2 cellular contexts compared by ENCODE assay signal in the genomic region with DNA sequence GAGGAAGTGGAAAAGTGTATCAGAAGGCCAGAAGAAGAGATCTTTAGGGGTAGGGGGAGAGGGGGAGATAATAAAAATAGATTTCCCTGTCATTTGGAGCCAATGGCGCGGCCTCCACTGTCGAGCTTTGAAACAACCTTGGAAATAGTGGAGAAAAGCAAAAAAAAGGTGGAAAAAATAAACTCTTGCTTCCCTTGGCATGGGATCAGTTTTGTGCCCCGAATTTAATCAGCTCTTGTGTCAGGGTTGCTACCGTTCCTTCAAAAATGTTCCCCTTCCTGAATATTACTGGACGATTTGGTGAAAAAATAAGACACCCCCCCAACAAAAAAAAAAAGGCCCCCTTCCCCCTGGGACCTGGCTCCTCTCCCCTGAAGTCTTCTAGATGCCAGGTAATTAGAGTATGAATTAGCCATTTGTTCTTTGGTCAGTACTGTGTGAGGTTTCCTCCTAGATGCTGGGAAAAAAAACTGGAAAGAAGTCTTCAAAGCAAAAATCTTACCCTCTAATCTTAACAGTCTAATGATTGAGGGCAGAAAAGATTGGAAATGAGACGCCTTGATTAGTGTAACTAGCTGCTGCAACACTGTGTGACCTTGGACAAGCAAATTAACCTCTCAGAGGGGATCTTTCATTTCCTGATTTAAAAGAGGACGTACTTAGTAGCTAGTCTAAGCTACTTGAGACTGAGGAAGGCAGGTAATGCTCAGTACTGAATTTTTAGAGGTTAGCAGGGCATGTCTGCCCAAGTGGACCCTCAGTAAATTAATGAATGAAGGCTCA.
TF ChIP-seq lines count a peak whose summit lies in the region.

No MANE protein-coding gene starts in this region.

TF ChIP-seq in GM23338, 12 proteins besides CTCF, POLR2A, EP300 and RAD21:
- TF ChIP-seq, protein P1, sequence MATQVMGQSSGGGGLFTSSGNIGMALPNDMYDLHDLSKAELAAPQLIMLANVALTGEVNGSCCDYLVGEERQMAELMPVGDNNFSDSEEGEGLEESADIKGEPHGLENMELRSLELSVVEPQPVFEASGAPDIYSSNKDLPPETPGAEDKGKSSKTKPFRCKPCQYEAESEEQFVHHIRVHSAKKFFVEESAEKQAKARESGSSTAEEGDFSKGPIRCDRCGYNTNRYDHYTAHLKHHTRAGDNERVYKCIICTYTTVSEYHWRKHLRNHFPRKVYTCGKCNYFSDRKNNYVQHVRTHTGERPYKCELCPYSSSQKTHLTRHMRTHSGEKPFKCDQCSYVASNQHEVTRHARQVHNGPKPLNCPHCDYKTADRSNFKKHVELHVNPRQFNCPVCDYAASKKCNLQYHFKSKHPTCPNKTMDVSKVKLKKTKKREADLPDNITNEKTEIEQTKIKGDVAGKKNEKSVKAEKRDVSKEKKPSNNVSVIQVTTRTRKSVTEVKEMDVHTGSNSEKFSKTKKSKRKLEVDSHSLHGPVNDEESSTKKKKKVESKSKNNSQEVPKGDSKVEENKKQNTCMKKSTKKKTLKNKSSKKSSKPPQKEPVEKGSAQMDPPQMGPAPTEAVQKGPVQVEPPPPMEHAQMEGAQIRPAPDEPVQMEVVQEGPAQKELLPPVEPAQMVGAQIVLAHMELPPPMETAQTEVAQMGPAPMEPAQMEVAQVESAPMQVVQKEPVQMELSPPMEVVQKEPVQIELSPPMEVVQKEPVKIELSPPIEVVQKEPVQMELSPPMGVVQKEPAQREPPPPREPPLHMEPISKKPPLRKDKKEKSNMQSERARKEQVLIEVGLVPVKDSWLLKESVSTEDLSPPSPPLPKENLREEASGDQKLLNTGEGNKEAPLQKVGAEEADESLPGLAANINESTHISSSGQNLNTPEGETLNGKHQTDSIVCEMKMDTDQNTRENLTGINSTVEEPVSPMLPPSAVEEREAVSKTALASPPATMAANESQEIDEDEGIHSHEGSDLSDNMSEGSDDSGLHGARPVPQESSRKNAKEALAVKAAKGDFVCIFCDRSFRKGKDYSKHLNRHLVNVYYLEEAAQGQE (IDR thresholded peaks at IDR 0.05; ENCODE audit: unreplicated experiment), result no peak
- TF ChIP-seq, protein P2, sequence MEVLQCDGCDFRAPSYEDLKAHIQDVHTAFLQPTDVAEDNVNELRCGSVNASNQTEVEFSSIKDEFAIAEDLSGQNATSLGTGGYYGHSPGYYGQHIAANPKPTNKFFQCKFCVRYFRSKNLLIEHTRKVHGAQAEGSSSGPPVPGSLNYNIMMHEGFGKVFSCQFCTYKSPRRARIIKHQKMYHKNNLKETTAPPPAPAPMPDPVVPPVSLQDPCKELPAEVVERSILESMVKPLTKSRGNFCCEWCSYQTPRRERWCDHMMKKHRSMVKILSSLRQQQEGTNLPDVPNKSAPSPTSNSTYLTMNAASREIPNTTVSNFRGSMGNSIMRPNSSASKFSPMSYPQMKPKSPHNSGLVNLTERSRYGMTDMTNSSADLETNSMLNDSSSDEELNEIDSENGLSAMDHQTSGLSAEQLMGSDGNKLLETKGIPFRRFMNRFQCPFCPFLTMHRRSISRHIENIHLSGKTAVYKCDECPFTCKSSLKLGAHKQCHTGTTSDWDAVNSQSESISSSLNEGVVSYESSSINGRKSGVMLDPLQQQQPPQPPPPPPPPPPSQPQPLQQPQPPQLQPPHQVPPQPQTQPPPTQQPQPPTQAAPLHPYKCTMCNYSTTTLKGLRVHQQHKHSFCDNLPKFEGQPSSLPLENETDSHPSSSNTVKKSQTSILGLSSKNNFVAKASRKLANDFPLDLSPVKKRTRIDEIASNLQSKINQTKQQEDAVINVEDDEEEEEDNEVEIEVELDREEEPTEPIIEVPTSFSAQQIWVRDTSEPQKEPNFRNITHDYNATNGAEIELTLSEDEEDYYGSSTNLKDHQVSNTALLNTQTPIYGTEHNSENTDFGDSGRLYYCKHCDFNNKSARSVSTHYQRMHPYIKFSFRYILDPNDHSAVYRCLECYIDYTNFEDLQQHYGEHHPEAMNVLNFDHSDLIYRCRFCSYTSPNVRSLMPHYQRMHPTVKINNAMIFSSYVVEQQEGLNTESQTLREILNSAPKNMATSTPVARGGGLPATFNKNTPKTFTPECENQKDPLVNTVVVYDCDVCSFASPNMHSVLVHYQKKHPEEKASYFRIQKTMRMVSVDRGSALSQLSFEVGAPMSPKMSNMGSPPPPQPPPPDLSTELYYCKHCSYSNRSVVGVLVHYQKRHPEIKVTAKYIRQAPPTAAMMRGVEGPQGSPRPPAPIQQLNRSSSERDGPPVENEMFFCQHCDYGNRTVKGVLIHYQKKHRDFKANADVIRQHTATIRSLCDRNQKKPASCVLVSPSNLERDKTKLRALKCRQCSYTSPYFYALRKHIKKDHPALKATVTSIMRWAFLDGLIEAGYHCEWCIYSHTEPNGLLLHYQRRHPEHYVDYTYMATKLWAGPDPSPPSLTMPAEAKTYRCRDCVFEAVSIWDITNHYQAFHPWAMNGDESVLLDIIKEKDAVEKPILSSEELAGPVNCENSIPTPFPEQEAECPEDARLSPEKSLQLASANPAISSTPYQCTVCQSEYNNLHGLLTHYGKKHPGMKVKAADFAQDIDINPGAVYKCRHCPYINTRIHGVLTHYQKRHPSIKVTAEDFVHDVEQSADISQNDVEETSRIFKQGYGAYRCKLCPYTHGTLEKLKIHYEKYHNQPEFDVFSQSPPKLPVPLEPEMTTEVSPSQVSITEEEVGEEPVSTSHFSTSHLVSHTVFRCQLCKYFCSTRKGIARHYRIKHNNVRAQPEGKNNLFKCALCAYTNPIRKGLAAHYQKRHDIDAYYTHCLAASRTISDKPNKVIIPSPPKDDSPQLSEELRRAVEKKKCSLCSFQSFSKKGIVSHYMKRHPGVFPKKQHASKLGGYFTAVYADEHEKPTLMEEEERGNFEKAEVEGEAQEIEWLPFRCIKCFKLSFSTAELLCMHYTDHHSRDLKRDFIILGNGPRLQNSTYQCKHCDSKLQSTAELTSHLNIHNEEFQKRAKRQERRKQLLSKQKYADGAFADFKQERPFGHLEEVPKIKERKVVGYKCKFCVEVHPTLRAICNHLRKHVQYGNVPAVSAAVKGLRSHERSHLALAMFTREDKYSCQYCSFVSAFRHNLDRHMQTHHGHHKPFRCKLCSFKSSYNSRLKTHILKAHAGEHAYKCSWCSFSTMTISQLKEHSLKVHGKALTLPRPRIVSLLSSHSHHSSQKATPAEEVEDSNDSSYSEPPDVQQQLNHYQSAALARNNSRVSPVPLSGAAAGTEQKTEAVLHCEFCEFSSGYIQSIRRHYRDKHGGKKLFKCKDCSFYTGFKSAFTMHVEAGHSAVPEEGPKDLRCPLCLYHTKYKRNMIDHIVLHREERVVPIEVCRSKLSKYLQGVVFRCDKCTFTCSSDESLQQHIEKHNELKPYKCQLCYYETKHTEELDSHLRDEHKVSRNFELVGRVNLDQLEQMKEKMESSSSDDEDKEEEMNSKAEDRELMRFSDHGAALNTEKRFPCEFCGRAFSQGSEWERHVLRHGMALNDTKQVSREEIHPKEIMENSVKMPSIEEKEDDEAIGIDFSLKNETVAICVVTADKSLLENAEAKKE (CRISPR knock-in tag; IDR thresholded peaks at IDR 0.05), result no peak
- TF ChIP-seq ZNF331 (CRISPR knock-in tag; IDR thresholded peaks at IDR 0.05; ENCODE audit: low read depth) (no peak), CREB1 (CRISPR knock-in tag; IDR thresholded peaks at IDR 0.05; ENCODE audit: low read depth) (no peak), EZH2 (IDR thresholded peaks at IDR 0.05; ENCODE audit: low read depth, unreplicated experiment) (no peak), POLR2AphosphoS5 (IDR thresholded peaks at IDR 0.05; ENCODE audit: low read depth) (no peak), STAT1 (IDR thresholded peaks at IDR 0.05; ENCODE audit: unreplicated experiment) (no peak), NANOG (IDR thresholded peaks at IDR 0.05; ENCODE audit: borderline replicate concordance) (no peak), ZNF114 (CRISPR knock-in tag; IDR thresholded peaks at IDR 0.05) (no peak)

TF ChIP-seq in GM12878, 131 proteins besides CTCF, POLR2A, EP300 and RAD21 (continues in another document):
- TF ChIP-seq NR2C1 (IDR thresholded peaks at IDR 0.05), result no peak
- peak; percentile 94 for TF ChIP-seq CHD1 (IDR thresholded peaks at IDR 0.05; ENCODE audit: low read depth, low read length)
- peak; percentile 82 for TF ChIP-seq SMARCA5 (IDR thresholded peaks at IDR 0.05)
- TF ChIP-seq RBBP5 (conservative IDR thresholded peaks at IDR 0.05), result no peak
- TF ChIP-seq RB1 (IDR thresholded peaks at IDR 0.05; ENCODE audit: borderline replicate concordance), result no peak
- no peak for TF ChIP-seq ZNF217 (IDR thresholded peaks at IDR 0.05)
- TF ChIP-seq, protein P3, sequence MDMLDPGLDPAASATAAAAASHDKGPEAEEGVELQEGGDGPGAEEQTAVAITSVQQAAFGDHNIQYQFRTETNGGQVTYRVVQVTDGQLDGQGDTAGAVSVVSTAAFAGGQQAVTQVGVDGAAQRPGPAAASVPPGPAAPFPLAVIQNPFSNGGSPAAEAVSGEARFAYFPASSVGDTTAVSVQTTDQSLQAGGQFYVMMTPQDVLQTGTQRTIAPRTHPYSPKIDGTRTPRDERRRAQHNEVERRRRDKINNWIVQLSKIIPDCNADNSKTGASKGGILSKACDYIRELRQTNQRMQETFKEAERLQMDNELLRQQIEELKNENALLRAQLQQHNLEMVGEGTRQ (IDR thresholded peaks at IDR 0.05; ENCODE audit: borderline replicate concordance, low read depth, low read length), result no peak
- TF ChIP-seq SMAD1 (IDR thresholded peaks at IDR 0.05; ENCODE audit: low read depth, partially characterized antibody), result no peak
- TF ChIP-seq, protein P4, sequence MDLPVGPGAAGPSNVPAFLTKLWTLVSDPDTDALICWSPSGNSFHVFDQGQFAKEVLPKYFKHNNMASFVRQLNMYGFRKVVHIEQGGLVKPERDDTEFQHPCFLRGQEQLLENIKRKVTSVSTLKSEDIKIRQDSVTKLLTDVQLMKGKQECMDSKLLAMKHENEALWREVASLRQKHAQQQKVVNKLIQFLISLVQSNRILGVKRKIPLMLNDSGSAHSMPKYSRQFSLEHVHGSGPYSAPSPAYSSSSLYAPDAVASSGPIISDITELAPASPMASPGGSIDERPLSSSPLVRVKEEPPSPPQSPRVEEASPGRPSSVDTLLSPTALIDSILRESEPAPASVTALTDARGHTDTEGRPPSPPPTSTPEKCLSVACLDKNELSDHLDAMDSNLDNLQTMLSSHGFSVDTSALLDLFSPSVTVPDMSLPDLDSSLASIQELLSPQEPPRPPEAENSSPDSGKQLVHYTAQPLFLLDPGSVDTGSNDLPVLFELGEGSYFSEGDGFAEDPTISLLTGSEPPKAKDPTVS (IDR thresholded peaks at IDR 0.05; ENCODE audit: low read depth, low read length), result no peak
- no peak for TF ChIP-seq GABPA (IDR thresholded peaks at IDR 0.05; ENCODE audit: low read depth)
- TF ChIP-seq, protein P5, sequence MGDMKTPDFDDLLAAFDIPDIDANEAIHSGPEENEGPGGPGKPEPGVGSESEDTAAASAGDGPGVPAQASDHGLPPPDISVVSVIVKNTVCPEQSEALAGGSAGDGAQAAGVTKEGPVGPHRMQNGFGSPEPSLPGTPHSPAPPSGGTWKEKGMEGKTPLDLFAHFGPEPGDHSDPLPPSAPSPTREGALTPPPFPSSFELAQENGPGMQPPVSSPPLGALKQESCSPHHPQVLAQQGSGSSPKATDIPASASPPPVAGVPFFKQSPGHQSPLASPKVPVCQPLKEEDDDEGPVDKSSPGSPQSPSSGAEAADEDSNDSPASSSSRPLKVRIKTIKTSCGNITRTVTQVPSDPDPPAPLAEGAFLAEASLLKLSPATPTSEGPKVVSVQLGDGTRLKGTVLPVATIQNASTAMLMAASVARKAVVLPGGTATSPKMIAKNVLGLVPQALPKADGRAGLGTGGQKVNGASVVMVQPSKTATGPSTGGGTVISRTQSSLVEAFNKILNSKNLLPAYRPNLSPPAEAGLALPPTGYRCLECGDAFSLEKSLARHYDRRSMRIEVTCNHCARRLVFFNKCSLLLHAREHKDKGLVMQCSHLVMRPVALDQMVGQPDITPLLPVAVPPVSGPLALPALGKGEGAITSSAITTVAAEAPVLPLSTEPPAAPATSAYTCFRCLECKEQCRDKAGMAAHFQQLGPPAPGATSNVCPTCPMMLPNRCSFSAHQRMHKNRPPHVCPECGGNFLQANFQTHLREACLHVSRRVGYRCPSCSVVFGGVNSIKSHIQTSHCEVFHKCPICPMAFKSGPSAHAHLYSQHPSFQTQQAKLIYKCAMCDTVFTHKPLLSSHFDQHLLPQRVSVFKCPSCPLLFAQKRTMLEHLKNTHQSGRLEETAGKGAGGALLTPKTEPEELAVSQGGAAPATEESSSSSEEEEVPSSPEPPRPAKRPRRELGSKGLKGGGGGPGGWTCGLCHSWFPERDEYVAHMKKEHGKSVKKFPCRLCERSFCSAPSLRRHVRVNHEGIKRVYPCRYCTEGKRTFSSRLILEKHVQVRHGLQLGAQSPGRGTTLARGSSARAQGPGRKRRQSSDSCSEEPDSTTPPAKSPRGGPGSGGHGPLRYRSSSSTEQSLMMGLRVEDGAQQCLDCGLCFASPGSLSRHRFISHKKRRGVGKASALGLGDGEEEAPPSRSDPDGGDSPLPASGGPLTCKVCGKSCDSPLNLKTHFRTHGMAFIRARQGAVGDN (IDR thresholded peaks at IDR 0.05), result peak; percentile 48
- TF ChIP-seq FOXM1 (IDR thresholded peaks at IDR 0.05; ENCODE audit: low read depth, low read length), result peak; percentile 5; the same call in 1 of the 2 replicates
- TF ChIP-seq CBX3 (IDR thresholded peaks at IDR 0.05; ENCODE audit: borderline replicate concordance, low read depth), result no peak
- no peak for TF ChIP-seq SUZ12 (IDR thresholded peaks at IDR 0.05; ENCODE audit: unreplicated experiment)
- no peak for TF ChIP-seq ATF7 (IDR thresholded peaks at IDR 0.05; ENCODE audit: low read depth)
- TF ChIP-seq, protein P6, sequence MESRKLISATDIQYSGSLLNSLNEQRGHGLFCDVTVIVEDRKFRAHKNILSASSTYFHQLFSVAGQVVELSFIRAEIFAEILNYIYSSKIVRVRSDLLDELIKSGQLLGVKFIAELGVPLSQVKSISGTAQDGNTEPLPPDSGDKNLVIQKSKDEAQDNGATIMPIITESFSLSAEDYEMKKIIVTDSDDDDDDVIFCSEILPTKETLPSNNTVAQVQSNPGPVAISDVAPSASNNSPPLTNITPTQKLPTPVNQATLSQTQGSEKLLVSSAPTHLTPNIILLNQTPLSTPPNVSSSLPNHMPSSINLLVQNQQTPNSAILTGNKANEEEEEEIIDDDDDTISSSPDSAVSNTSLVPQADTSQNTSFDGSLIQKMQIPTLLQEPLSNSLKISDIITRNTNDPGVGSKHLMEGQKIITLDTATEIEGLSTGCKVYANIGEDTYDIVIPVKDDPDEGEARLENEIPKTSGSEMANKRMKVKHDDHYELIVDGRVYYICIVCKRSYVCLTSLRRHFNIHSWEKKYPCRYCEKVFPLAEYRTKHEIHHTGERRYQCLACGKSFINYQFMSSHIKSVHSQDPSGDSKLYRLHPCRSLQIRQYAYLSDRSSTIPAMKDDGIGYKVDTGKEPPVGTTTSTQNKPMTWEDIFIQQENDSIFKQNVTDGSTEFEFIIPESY (IDR thresholded peaks at IDR 0.05), result no peak
- TF ChIP-seq, protein P7, sequence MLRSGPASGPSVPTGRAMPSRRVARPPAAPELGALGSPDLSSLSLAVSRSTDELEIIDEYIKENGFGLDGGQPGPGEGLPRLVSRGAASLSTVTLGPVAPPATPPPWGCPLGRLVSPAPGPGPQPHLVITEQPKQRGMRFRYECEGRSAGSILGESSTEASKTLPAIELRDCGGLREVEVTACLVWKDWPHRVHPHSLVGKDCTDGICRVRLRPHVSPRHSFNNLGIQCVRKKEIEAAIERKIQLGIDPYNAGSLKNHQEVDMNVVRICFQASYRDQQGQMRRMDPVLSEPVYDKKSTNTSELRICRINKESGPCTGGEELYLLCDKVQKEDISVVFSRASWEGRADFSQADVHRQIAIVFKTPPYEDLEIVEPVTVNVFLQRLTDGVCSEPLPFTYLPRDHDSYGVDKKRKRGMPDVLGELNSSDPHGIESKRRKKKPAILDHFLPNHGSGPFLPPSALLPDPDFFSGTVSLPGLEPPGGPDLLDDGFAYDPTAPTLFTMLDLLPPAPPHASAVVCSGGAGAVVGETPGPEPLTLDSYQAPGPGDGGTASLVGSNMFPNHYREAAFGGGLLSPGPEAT (IDR thresholded peaks at IDR 0.05; ENCODE audit: low read depth), result no peak; the same call in 1 of the 2 replicates
- TF ChIP-seq MTA3 (IDR thresholded peaks at IDR 0.05; ENCODE audit: borderline replicate concordance, low read length), result peak; percentile 64; the same call in 1 of the 2 replicates
- peak; percentile 47; the same call in 1 of the 2 replicates for TF ChIP-seq TAF1 (IDR thresholded peaks at IDR 0.05; ENCODE audit: borderline replicate concordance, low read depth, low read length)
- no peak for TF ChIP-seq FOXK2 (IDR thresholded peaks at IDR 0.05)
